9 cellular contexts compared by ENCODE assay signal in genomic region chr5:148384389-148384756, GRCh38. TPM values are rescaled to one million over a fixed set of nuclear protein-coding genes. Genes with fewer than 3 reads are reported as not detected.
A peak's percentile ranks its signal among the peaks of the same experiment; 100 is the strongest.
DNase-seq lines count a peak whose midpoint lies in the region; ATAC-seq, FAIRE-seq and TF ChIP-seq lines count a peak whose summit lies in the region.
"Had no signal": no experiment of that assay in that cellular context is flagged by ENCODE, and none has a peak within 500 bp of the region (broad histone marks: within the 10 kb centered on the region; RNA-seq: fewer than 3 reads in every experiment).

No MANE protein-coding gene starts in this region.

- peak overlapping the region; percentile 51 for H3K4ac ChIP-seq in trophoblast cell (ENCODE audit: low read depth, low read length)

- peak overlapping the region; percentile 10 for H3K14ac ChIP-seq in trophoblast cell (ENCODE audit: low read length)

- H3K9me3 ChIP-seq in trophoblast cell (ENCODE audit: insufficient read depth, low read depth, low read length), result no peaks in the 10 kb centered on the region

- TF ChIP-seq CTCF in VCaP (conservative IDR thresholded peaks at IDR 0.05) (no peak), foreskin keratinocyte (conservative IDR thresholded peaks at IDR 0.05) (no peak)

- H2AFZ ChIP-seq in trophoblast cell (ENCODE audit: insufficient read depth, low read length, poor library complexity), result no peak overlapping the region

- H3K4me3 ChIP-seq in trophoblast cell (ENCODE audit: low read depth, low read length), result peak overlapping the region; percentile 76

- peak overlapping the region; percentile 83 for H4K91ac ChIP-seq in trophoblast cell (ENCODE audit: low read depth, low read length)

- H3K27ac ChIP-seq in VCaP (peak overlapping the region; percentile 76), foreskin keratinocyte (peak overlapping the region; percentile 86), trophoblast cell (ENCODE audit: low read depth, low read length) (no peak overlapping the region)

- H3K23ac ChIP-seq in trophoblast cell (ENCODE audit: low read length), result no peak overlapping the region

- no peak overlapping the region for H2BK5ac ChIP-seq in trophoblast cell (ENCODE audit: low read depth, low read length, poor library complexity)

- no peak overlapping the region for H2BK12ac ChIP-seq in trophoblast cell (ENCODE audit: low read length)

- FAIRE-seq in H54 (lab: Jason Lieb, UNC), result no peak

- peaks cover 4% of the 10 kb centered on the region for H3K79me1 ChIP-seq in trophoblast cell (ENCODE audit: low read length)

- H3K18ac ChIP-seq in trophoblast cell (ENCODE audit: low read length), result no peak overlapping the region

- peak overlapping the region; percentile 1 for H2AK5ac ChIP-seq in trophoblast cell (ENCODE audit: low read length)

- no peaks in the 10 kb centered on the region for H3K36me3 ChIP-seq in trophoblast cell (ENCODE audit: control insufficient read depth in 1 of 2, insufficient read depth in 2 of 2, low read length in 2 of 2)

- no CpG with 5 or more reads among the region's 7 CpGs for WGBS in trophoblast cell (ENCODE audit: extremely low coverage, insufficient coverage, insufficient read length)

- ATAC-seq in HG02943 (IDR thresholded peaks at IDR 0.05; ENCODE audit: low read depth, unreplicated experiment), result peak; percentile 5
- ATAC-seq in foreskin keratinocyte, result peak; percentile 29

- peak overlapping the region; percentile 90 for H4K8ac ChIP-seq in trophoblast cell (ENCODE audit: low read depth, low read length)

- peak overlapping the region; percentile 80 for H3K9ac ChIP-seq in trophoblast cell (ENCODE audit: low read length)

- H3K27me3 ChIP-seq in foreskin keratinocyte, result no peaks in the 10 kb centered on the region
- no peaks in the 10 kb centered on the region for H3K27me3 ChIP-seq in trophoblast cell (ENCODE audit: insufficient read depth, low read length)

- peak; percentile 41 for DNase-seq in SIG-M5 treated with dmso at 0.1 percent for 504 hours (lab: John Stamatoyannopoulos, UW; ENCODE audit: unreplicated experiment)
- no peak for DNase-seq in SIG-M5 (lab: John Stamatoyannopoulos, UW)
- peak in 1 of 2 donors; percentile 4 for DNase-seq in foreskin keratinocyte
- no peak for DNase-seq in trophoblast cell
- DNase-seq in H54 (ENCODE audit: insufficient read length, low spot score), result no peak
- DNase-seq in SK-N-DZ (ENCODE audit: low spot score), result no peak

- H3K79me2 ChIP-seq in trophoblast cell (ENCODE audit: control insufficient read depth, insufficient read depth, low read length, poor library complexity), result peaks cover 2% of the 10 kb centered on the region

- H4K12ac ChIP-seq in trophoblast cell (ENCODE audit: low read depth, low read length), result no peak overlapping the region

- H3K4me1 ChIP-seq in foreskin keratinocyte, result peaks cover 17% of the 10 kb centered on the region
- H3K4me1 ChIP-seq in trophoblast cell (ENCODE audit: control insufficient read depth in 1 of 2, insufficient read depth in 2 of 2, low read length in 2 of 2), result peaks cover 0 to 4% of the 10 kb centered on the region in 2 experiments

- peak overlapping the region; percentile 92 for H3K4me2 ChIP-seq in trophoblast cell (ENCODE audit: low read length)

- H2BK120ac ChIP-seq in trophoblast cell (ENCODE audit: insufficient read depth, low read length, poor library complexity), result no peak overlapping the region

- TF ChIP-seq POLR2A in H54 (IDR thresholded peaks at IDR 0.05; ENCODE audit: low read depth, low read length), result no peak

RNA-seq across cellular contexts. Expression of gene FBXO38, which starts 0.6 kb away (rescaled TPM):
- 23.2 and 24.8 TPM in 2 replicates for total RNA-seq in foreskin keratinocyte
- 4.9 and 6.9 TPM in 2 replicates for polyA plus RNA-seq in foreskin keratinocyte
- 20.7 and 22.7 TPM in 2 replicates for polyA plus RNA-seq in trophoblast cell (2013)
- 26.7 and 30.8 TPM in 2 replicates for polyA plus RNA-seq in SK-N-DZ (2014; cell fraction: cytosol; rRNA removed)
- 36.6 and 37.7 TPM in 2 replicates for polyA plus RNA-seq in SK-N-DZ (2014; cell fraction: nucleus; rRNA removed)

RNA-seq across cellular contexts. Expression of gene SPINK9, which starts 49.0 kb away (rescaled TPM):
- total RNA-seq in foreskin keratinocyte, result not detected in 2 replicates
- polyA plus RNA-seq in foreskin keratinocyte, result not detected in 2 replicates
- not detected in 2 replicates for polyA plus RNA-seq in trophoblast cell (2013)
- polyA plus RNA-seq in SK-N-DZ (2014; cell fraction: cytosol; rRNA removed), result not detected in 2 replicates
- polyA plus RNA-seq in SK-N-DZ (2014; cell fraction: nucleus; rRNA removed), result not detected in 2 replicates
- total RNA-seq: dermis microvascular lymphatic vessel endothelial cell had no signal
